In the genomic region with DNA sequence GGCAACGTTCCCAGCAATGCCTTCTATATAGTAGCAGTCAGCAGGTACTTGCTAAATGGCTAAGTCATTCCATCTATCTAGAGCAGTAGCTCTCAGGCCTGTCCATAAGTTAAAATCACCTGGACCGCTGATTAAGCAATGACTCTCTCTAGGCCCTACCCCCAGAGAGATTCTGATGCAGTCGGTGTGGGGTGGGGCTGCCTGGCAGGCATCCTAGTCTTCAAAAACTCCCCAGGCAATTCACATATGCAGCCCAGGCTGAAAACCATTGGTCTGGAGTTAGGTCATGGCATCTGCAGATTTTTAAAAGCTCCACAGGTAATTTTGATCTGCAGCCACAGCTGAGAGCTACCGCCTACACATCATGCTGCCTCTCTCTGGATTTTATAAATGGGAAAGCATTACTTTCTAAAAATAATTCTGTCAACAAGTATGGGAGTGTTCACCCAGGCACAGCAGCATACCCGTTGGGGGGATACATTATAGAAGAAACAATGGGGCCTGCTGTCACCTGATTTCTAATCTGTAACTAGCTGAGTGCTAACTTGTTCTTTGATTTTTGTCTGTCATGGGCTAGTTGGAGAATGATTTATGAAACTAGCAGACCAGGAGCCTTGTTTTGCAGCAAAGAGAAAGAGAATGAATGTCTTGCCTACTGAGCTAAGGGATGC, we compare ENCODE assay signal across 2 cellular contexts.
TF ChIP-seq lines count a peak whose summit lies in the region.

No MANE protein-coding gene starts in this region.

TF ChIP-seq in GM23338, 12 proteins besides CTCF, POLR2A, EP300 and RAD21 (continued from another document and continues in another):
- TF ChIP-seq, protein P1, sequence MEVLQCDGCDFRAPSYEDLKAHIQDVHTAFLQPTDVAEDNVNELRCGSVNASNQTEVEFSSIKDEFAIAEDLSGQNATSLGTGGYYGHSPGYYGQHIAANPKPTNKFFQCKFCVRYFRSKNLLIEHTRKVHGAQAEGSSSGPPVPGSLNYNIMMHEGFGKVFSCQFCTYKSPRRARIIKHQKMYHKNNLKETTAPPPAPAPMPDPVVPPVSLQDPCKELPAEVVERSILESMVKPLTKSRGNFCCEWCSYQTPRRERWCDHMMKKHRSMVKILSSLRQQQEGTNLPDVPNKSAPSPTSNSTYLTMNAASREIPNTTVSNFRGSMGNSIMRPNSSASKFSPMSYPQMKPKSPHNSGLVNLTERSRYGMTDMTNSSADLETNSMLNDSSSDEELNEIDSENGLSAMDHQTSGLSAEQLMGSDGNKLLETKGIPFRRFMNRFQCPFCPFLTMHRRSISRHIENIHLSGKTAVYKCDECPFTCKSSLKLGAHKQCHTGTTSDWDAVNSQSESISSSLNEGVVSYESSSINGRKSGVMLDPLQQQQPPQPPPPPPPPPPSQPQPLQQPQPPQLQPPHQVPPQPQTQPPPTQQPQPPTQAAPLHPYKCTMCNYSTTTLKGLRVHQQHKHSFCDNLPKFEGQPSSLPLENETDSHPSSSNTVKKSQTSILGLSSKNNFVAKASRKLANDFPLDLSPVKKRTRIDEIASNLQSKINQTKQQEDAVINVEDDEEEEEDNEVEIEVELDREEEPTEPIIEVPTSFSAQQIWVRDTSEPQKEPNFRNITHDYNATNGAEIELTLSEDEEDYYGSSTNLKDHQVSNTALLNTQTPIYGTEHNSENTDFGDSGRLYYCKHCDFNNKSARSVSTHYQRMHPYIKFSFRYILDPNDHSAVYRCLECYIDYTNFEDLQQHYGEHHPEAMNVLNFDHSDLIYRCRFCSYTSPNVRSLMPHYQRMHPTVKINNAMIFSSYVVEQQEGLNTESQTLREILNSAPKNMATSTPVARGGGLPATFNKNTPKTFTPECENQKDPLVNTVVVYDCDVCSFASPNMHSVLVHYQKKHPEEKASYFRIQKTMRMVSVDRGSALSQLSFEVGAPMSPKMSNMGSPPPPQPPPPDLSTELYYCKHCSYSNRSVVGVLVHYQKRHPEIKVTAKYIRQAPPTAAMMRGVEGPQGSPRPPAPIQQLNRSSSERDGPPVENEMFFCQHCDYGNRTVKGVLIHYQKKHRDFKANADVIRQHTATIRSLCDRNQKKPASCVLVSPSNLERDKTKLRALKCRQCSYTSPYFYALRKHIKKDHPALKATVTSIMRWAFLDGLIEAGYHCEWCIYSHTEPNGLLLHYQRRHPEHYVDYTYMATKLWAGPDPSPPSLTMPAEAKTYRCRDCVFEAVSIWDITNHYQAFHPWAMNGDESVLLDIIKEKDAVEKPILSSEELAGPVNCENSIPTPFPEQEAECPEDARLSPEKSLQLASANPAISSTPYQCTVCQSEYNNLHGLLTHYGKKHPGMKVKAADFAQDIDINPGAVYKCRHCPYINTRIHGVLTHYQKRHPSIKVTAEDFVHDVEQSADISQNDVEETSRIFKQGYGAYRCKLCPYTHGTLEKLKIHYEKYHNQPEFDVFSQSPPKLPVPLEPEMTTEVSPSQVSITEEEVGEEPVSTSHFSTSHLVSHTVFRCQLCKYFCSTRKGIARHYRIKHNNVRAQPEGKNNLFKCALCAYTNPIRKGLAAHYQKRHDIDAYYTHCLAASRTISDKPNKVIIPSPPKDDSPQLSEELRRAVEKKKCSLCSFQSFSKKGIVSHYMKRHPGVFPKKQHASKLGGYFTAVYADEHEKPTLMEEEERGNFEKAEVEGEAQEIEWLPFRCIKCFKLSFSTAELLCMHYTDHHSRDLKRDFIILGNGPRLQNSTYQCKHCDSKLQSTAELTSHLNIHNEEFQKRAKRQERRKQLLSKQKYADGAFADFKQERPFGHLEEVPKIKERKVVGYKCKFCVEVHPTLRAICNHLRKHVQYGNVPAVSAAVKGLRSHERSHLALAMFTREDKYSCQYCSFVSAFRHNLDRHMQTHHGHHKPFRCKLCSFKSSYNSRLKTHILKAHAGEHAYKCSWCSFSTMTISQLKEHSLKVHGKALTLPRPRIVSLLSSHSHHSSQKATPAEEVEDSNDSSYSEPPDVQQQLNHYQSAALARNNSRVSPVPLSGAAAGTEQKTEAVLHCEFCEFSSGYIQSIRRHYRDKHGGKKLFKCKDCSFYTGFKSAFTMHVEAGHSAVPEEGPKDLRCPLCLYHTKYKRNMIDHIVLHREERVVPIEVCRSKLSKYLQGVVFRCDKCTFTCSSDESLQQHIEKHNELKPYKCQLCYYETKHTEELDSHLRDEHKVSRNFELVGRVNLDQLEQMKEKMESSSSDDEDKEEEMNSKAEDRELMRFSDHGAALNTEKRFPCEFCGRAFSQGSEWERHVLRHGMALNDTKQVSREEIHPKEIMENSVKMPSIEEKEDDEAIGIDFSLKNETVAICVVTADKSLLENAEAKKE (CRISPR knock-in tag; IDR thresholded peaks at IDR 0.05) = no peak
- TF ChIP-seq POLR2AphosphoS5 (IDR thresholded peaks at IDR 0.05; ENCODE audit: low read depth) (no peak), ZNF331 (CRISPR knock-in tag; IDR thresholded peaks at IDR 0.05; ENCODE audit: low read depth) (no peak), EZH2phosphoT487 (IDR thresholded peaks at IDR 0.05; ENCODE audit: unreplicated experiment) (no peak), ZNF114 (CRISPR knock-in tag; IDR thresholded peaks at IDR 0.05) (no peak), STAT1 (IDR thresholded peaks at IDR 0.05; ENCODE audit: unreplicated experiment) (no peak)
- TF ChIP-seq, protein P2, sequence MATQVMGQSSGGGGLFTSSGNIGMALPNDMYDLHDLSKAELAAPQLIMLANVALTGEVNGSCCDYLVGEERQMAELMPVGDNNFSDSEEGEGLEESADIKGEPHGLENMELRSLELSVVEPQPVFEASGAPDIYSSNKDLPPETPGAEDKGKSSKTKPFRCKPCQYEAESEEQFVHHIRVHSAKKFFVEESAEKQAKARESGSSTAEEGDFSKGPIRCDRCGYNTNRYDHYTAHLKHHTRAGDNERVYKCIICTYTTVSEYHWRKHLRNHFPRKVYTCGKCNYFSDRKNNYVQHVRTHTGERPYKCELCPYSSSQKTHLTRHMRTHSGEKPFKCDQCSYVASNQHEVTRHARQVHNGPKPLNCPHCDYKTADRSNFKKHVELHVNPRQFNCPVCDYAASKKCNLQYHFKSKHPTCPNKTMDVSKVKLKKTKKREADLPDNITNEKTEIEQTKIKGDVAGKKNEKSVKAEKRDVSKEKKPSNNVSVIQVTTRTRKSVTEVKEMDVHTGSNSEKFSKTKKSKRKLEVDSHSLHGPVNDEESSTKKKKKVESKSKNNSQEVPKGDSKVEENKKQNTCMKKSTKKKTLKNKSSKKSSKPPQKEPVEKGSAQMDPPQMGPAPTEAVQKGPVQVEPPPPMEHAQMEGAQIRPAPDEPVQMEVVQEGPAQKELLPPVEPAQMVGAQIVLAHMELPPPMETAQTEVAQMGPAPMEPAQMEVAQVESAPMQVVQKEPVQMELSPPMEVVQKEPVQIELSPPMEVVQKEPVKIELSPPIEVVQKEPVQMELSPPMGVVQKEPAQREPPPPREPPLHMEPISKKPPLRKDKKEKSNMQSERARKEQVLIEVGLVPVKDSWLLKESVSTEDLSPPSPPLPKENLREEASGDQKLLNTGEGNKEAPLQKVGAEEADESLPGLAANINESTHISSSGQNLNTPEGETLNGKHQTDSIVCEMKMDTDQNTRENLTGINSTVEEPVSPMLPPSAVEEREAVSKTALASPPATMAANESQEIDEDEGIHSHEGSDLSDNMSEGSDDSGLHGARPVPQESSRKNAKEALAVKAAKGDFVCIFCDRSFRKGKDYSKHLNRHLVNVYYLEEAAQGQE (IDR thresholded peaks at IDR 0.05; ENCODE audit: unreplicated experiment) = no peak
- TF ChIP-seq, protein P3, sequence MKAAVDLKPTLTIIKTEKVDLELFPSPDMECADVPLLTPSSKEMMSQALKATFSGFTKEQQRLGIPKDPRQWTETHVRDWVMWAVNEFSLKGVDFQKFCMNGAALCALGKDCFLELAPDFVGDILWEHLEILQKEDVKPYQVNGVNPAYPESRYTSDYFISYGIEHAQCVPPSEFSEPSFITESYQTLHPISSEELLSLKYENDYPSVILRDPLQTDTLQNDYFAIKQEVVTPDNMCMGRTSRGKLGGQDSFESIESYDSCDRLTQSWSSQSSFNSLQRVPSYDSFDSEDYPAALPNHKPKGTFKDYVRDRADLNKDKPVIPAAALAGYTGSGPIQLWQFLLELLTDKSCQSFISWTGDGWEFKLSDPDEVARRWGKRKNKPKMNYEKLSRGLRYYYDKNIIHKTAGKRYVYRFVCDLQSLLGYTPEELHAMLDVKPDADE (IDR thresholded peaks at IDR 0.05) = no peak

TF ChIP-seq in neural cell, 6 proteins besides CTCF, POLR2A, EP300 and RAD21 (continued from another document):
- TF ChIP-seq, protein P2 (IDR thresholded peaks at IDR 0.05; ENCODE audit: borderline replicate concordance) = no peak
